In genomic region chr16:13203725-13204124, GRCh38 we compare ENCODE assay signal across 32 cellular contexts.
"Had no signal": no experiment of that assay in that cellular context is flagged by ENCODE, and none has a peak within 500 bp of the region (broad histone marks: within the 10 kb centered on the region; RNA-seq: fewer than 3 reads in every experiment).

No MANE protein-coding gene starts in this region.

- FAIRE-seq: pancreas had no signal

- H3K4me3 ChIP-seq: pancreas, psoas muscle, skin epidermis, smooth muscle cell, spleen, suprapubic skin, testis, tibial artery, transverse colon, upper lobe of right lung, uterus had no signal

- ATAC-seq: naive thymus-derived CD8-positive, alpha-beta T cell; natural killer cell treated with Interleukin-12 subunit alpha and Interleukin-12 subunit beta and Interleukin-15 and Interleukin-18, amount 100 ng/mL, for 72 hours; pancreas; psoas muscle; right cardiac atrium; sciatic nerve; stimulated activated memory B cell treated with anti-CD40 and anti-IgM and Interleukin-4, amounts not matched to agents 10 μg/mL and 1 μg/mL and 100 μg/mL, for 72 hours; stimulated activated naive CD8-positive, alpha-beta T cell treated with anti-CD3 and anti-CD28 coated beads, Interleukin-15, amount 100 ng/mL, for 72 hours; stimulated activated naive CD8-positive, alpha-beta T cell treated with anti-CD3 and anti-CD28 coated beads, Interleukin-15, Interleukin-2, amounts not matched to agents 100 U/mL and 50 U/mL, for 24 hours; upper lobe of right lung had no signal

- H3K36me3 ChIP-seq: neutrophil, pancreas, spleen, suprapubic skin, tibial artery, transverse colon, upper lobe of right lung, uterus had no signal

- H3K9me3 ChIP-seq: neutrophil, pancreas, psoas muscle, suprapubic skin, testis, tibial artery, transverse colon, upper lobe of right lung, uterus had no signal

- H3K4me3 Mint-ChIP-seq: naive thymus-derived CD8-positive, alpha-beta T cell; natural killer cell treated with Interleukin-12 subunit alpha and Interleukin-12 subunit beta and Interleukin-15 and Interleukin-18, amount 100 ng/mL, for 72 hours; nephron progenitor cell; neural crest cell; stimulated activated memory B cell treated with anti-CD40 and anti-IgM and Interleukin-4, amounts not matched to agents 10 μg/mL and 1 μg/mL and 100 μg/mL, for 72 hours; stimulated activated naive CD8-positive, alpha-beta T cell treated with anti-CD3 and anti-CD28 coated beads, Interleukin-15, amount 100 ng/mL, for 72 hours; type B pancreatic cell had no signal

- H3K4me2 ChIP-seq: smooth muscle cell had no signal

- H3K27me3 Mint-ChIP-seq: naive thymus-derived CD8-positive, alpha-beta T cell; natural killer cell treated with Interleukin-12 subunit alpha and Interleukin-12 subunit beta and Interleukin-15 and Interleukin-18, amount 100 ng/mL, for 72 hours; progenitor cell of endocrine pancreas; stimulated activated memory B cell treated with anti-CD40 and anti-IgM and Interleukin-4, amounts not matched to agents 10 μg/mL and 1 μg/mL and 100 μg/mL, for 72 hours; stimulated activated naive CD8-positive, alpha-beta T cell treated with anti-CD3 and anti-CD28 coated beads, Interleukin-15, amount 100 ng/mL, for 72 hours had no signal

- H3K36me3 Mint-ChIP-seq: naive thymus-derived CD8-positive, alpha-beta T cell; natural killer cell treated with Interleukin-12 subunit alpha and Interleukin-12 subunit beta and Interleukin-15 and Interleukin-18, amount 100 ng/mL, for 72 hours; stimulated activated memory B cell treated with anti-CD40 and anti-IgM and Interleukin-4, amounts not matched to agents 10 μg/mL and 1 μg/mL and 100 μg/mL, for 72 hours had no signal

- H3K4me1 ChIP-seq: pancreas, psoas muscle, spleen, suprapubic skin, testis, tibial artery, transverse colon, upper lobe of right lung, uterus had no signal

- H3K9me3 Mint-ChIP-seq: nephron progenitor cell, neural crest cell, type B pancreatic cell had no signal

- H3K27ac Mint-ChIP-seq: naive thymus-derived CD8-positive, alpha-beta T cell; natural killer cell treated with Interleukin-12 subunit alpha and Interleukin-12 subunit beta and Interleukin-15 and Interleukin-18, amount 100 ng/mL, for 72 hours; nephron progenitor cell; progenitor cell of endocrine pancreas; stimulated activated memory B cell treated with anti-CD40 and anti-IgM and Interleukin-4, amounts not matched to agents 10 μg/mL and 1 μg/mL and 100 μg/mL, for 72 hours; type B pancreatic cell had no signal

- H3K27me3 ChIP-seq: neutrophil, pancreas, spleen, suprapubic skin, testis, tibial artery, transverse colon, upper lobe of right lung, uterus had no signal

- DNase-seq: naive thymus-derived CD8-positive, alpha-beta T cell; nephron progenitor cell; nucleus accumbens; pancreas; posterior cingulate gyrus; psoas muscle; right cardiac atrium; spleen; stimulated activated CD4-positive, alpha-beta T cell treated with anti-CD3 and anti-CD28 coated beads, Interleukin-12 subunit alpha, Interleukin-12 subunit beta, amount 100 ng/mL, for 4 hours; stimulated activated CD4-positive, alpha-beta T cell treated with anti-CD3 and anti-CD28 coated beads, Interleukin-1b, Interleukin-23, amount 100 ng/mL, for 48 hours; stimulated activated CD4-positive, alpha-beta T cell treated with anti-CD3 and anti-CD28 coated beads, Interleukin-4, amount 100 ng/mL, for 1 hour; stimulated activated CD4-positive, alpha-beta T cell treated with anti-CD3 and anti-CD28 coated beads, Interleukin-4, amount 100 ng/mL, for 4 hours; stimulated activated CD8-positive, alpha-beta memory T cell treated with anti-CD3 and anti-CD28 coated beads, Interleukin-4, amount 100 ng/mL, for 48 hours; stimulated activated naive CD4-positive, alpha-beta T cell; stimulated activated naive CD8-positive, alpha-beta T cell treated with anti-CD3 and anti-CD28 coated beads, Interleukin-15, amount 100 ng/mL, for 72 hours; stimulated activated naive CD8-positive, alpha-beta T cell treated with anti-CD3 and anti-CD28 coated beads, Interleukin-15, Interleukin-2, amounts not matched to agents 100 U/mL and 50 U/mL, for 24 hours; substantia nigra; testis; tibial artery; transverse colon; upper lobe of right lung; uterus had no signal

- H3K27ac ChIP-seq: neutrophil, pancreas, psoas muscle, skin epidermis, spleen, suprapubic skin, testis, tibial artery, transverse colon, upper lobe of right lung, uterus had no signal

- H3K4me1 Mint-ChIP-seq: naive thymus-derived CD8-positive, alpha-beta T cell; nephron progenitor cell; neural crest cell; stimulated activated memory B cell treated with anti-CD40 and anti-IgM and Interleukin-4, amounts not matched to agents 10 μg/mL and 1 μg/mL and 100 μg/mL, for 72 hours; stimulated activated naive CD8-positive, alpha-beta T cell treated with anti-CD3 and anti-CD28 coated beads, Interleukin-15, amount 100 ng/mL, for 72 hours had no signal
